8 cellular contexts compared by ENCODE assay signal in the genomic region with DNA sequence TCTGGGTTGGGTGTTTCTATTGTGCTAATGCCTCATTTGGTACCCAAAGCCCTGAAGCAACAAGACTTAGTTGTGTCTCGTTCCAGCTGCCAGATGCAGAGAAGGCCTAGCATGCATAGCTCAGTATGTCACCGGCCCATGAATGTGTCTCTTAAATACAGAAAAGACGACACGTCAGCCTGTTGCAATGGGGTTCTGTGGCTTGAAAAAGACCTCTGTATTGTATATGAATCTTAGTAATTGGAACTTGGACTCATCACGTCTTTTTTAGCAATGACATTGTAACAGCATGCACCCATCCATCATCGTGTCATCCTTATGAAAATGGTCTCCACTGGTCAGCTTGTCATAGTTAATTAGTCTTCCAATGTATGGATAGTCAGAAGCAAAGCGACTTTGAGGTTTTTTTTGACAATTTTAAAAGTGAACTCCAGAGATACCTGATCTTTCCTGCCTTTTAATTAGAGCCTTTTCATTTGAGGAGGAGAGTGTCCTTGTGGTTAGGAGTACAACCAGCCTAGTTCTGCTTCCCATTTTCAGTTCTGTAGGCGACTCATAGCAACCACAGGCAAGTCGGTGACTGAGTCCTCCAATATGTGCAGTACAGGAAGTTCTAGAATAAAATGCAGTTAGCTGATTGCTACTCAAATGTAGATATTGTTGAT.
A peak's percentile ranks its signal among the peaks of the same experiment; 100 is the strongest.
DNase-seq lines count a peak whose midpoint lies in the region; ATAC-seq and TF ChIP-seq lines count a peak whose summit lies in the region.

No MANE protein-coding gene starts in this region.

- no peaks in the 10 kb centered on the region for H3K4me1 ChIP-seq in colonic mucosa

- no peaks in the 10 kb centered on the region for H3K9me3 Mint-ChIP-seq in activated T-helper 17 cell treated with anti-CD3 and anti-CD28 coated beads, Interleukin-2, amount 50 U/mL, for 72 hours

- peak overlapping the region; percentile 65 for H3K27ac Mint-ChIP-seq in activated T-helper 17 cell treated with anti-CD3 and anti-CD28 coated beads, Interleukin-2, amount 50 U/mL, for 72 hours

- no peak overlapping the region for H3K4me3 ChIP-seq in AG10803 (ENCODE audit: low read length)
- H3K4me3 ChIP-seq in colonic mucosa, result no peak overlapping the region

- H3K9ac ChIP-seq in colonic mucosa (ENCODE audit: low read depth in 2 of 2, low read length in 2 of 2), result no peak overlapping the region

- TF ChIP-seq CTCF in AG10803 (conservative IDR thresholded peaks at IDR 0.05; ENCODE audit: low read length), result no peak
- no peak for TF ChIP-seq CTCF in colonic mucosa (IDR thresholded peaks at IDR 0.05)

- intact Hi-C loops in colonic mucosa (cut with DNase I), result no loop called here

- H3K36me3 Mint-ChIP-seq in activated T-helper 17 cell treated with anti-CD3 and anti-CD28 coated beads, Interleukin-2, amount 50 U/mL, for 72 hours (ENCODE audit: low read depth), result no peaks in the 10 kb centered on the region

- ATAC-seq in GM19328 (IDR thresholded peaks at IDR 0.05; ENCODE audit: unreplicated experiment), result peak; percentile 68
- peak; percentile 61 for ATAC-seq in HG03135 (IDR thresholded peaks at IDR 0.05; ENCODE audit: unreplicated experiment)
- peak; percentile 65 for ATAC-seq in activated T-helper 17 cell treated with anti-CD3 and anti-CD28 coated beads, Interleukin-2, amount 50 U/mL, for 72 hours (replicated peaks)

- no peak overlapping the region for H3K27ac ChIP-seq in colonic mucosa

- H3K4me1 Mint-ChIP-seq in activated T-helper 17 cell treated with anti-CD3 and anti-CD28 coated beads, Interleukin-2, amount 50 U/mL, for 72 hours, result peaks cover 27% of the 10 kb centered on the region

- peak overlapping the region; percentile 31 for H3K4me3 Mint-ChIP-seq in activated T-helper 17 cell treated with anti-CD3 and anti-CD28 coated beads, Interleukin-2, amount 50 U/mL, for 72 hours

- H3K9me3 ChIP-seq in colonic mucosa, result no peaks in the 10 kb centered on the region

- DNase-seq in AG10803 (ENCODE audit: low read depth), result peak; percentile 31
- no peak for DNase-seq in stimulated activated CD4-positive, alpha-beta T cell treated with anti-CD3 and anti-CD28 coated beads, Interleukin-1b, Interleukin-23, amount 100 ng/mL, for 48 hours
- no peak for DNase-seq in colonic mucosa
- DNase-seq in hepatic stellate cell (ENCODE audit: low spot score), result no peak
- DNase-seq in NCI-H526 (lab: John Stamatoyannopoulos, UW), result no peak

- H3K36me3 ChIP-seq in colonic mucosa, result no peaks in the 10 kb centered on the region

- no peaks in the 10 kb centered on the region for H3K27me3 Mint-ChIP-seq in activated T-helper 17 cell treated with anti-CD3 and anti-CD28 coated beads, Interleukin-2, amount 50 U/mL, for 72 hours

- no peaks in the 10 kb centered on the region for H3K27me3 ChIP-seq in colonic mucosa
